In genomic region chr5:109350537-109351270, GRCh38 we compare ENCODE assay signal across 1 cellular context.
TF ChIP-seq lines count a peak whose summit lies in the region.

No MANE protein-coding gene starts in this region.

TF ChIP-seq in HEK293, 187 proteins besides CTCF, POLR2A, EP300 and RAD21 (continued from another document):
- TF ChIP-seq, protein P1, sequence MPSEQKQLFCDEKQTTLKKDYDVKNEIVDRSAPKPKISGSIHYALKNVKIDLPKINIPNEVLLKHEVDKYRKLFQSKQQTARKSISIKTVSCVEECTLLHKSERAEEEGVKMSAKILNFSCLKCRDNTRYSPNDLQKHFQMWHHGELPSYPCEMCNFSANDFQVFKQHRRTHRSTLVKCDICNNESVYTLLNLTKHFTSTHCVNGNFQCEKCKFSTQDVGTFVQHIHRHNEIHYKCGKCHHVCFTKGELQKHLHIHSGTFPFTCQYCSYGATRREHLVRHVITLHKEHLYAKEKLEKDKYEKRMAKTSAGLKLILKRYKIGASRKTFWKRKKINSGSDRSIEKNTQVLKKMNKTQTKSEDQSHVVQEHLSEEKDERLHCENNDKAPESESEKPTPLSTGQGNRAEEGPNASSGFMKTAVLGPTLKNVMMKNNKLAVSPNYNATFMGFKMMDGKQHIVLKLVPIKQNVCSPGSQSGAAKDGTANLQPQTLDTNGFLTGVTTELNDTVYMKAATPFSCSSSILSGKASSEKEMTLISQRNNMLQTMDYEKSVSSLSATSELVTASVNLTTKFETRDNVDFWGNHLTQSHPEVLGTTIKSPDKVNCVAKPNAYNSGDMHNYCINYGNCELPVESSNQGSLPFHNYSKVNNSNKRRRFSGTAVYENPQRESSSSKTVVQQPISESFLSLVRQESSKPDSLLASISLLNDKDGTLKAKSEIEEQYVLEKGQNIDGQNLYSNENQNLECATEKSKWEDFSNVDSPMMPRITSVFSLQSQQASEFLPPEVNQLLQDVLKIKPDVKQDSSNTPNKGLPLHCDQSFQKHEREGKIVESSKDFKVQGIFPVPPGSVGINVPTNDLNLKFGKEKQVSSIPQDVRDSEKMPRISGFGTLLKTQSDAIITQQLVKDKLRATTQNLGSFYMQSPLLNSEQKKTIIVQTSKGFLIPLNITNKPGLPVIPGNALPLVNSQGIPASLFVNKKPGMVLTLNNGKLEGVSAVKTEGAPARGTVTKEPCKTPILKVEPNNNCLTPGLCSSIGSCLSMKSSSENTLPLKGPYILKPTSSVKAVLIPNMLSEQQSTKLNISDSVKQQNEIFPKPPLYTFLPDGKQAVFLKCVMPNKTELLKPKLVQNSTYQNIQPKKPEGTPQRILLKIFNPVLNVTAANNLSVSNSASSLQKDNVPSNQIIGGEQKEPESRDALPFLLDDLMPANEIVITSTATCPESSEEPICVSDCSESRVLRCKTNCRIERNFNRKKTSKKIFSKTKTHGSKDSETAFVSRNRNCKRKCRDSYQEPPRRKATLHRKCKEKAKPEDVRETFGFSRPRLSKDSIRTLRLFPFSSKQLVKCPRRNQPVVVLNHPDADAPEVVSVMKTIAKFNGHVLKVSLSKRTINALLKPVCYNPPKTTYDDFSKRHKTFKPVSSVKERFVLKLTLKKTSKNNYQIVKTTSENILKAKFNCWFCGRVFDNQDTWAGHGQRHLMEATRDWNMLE (tag by site-specific recombination; conservative IDR thresholded peaks at IDR 0.05; ENCODE audit: low read depth), result no peak
- no peak for TF ChIP-seq SETDB1 (IDR thresholded peaks at IDR 0.05; ENCODE audit: insufficient read length, low read length)
- TF ChIP-seq YY2 (tag by site-specific recombination; IDR thresholded peaks at IDR 0.05), result no peak
- TF ChIP-seq ZNF837 (tag by site-specific recombination; IDR thresholded peaks at IDR 0.05), result no peak
